ENCODE assay signal across 17 cellular contexts in genomic region chr7:28813238-28813962, GRCh38.
DNase-seq lines count a peak whose midpoint lies in the region; ATAC-seq and TF ChIP-seq lines count a peak whose summit lies in the region.
"Had no signal": no experiment of that assay in that cellular context is flagged by ENCODE, and none has a peak within 500 bp of the region (broad histone marks: within the 10 kb centered on the region; RNA-seq: fewer than 3 reads in every experiment).

No MANE protein-coding gene starts in this region.

- H3K36me3 ChIP-seq in cardiac muscle cell = no peaks in the 10 kb centered on the region

- H3K4me3 ChIP-seq in cardiac muscle cell (no peak overlapping the region), fibroblast of the aortic adventitia (ENCODE audit: low read depth, low read length) (no peak overlapping the region)
- H3K4me3 ChIP-seq: skin epidermis had no signal

- TF ChIP-seq CTCF in cardiac muscle cell (IDR thresholded peaks at IDR 0.05; ENCODE audit: low read depth, low read length) (no peak), fibroblast of the aortic adventitia (IDR thresholded peaks at IDR 0.05; ENCODE audit: insufficient read depth, low read length) (no peak), GM13977 (IDR thresholded peaks at IDR 0.05; ENCODE audit: extremely low read depth, insufficient read depth, missing control alignments) (no peak)

- ATAC-seq in HG03378 (IDR thresholded peaks at IDR 0.05; ENCODE audit: unreplicated experiment) = no peak
- ATAC-seq: WTC11 had no signal

- peaks cover 14% of the 10 kb centered on the region for H3K4me1 ChIP-seq in cardiac muscle cell (ENCODE audit: low read depth)

- intact Hi-C loops in cardiac septum (cut with DNase I) = no loop called here

- in situ Hi-C loops in GM13977 (cut with MboI; ENCODE audit: low pct_unique_long_range_greater_than_20kb, low sequenced_read_pairs, unreplicated experiment) = no loop called here

- H3K9me3 ChIP-seq in cardiac muscle cell (ENCODE audit: low read depth) = no peaks in the 10 kb centered on the region

- no peaks in the 10 kb centered on the region for H3K27me3 ChIP-seq in cardiac muscle cell

- no peak overlapping the region for H3K27ac ChIP-seq in cardiac muscle cell
- H3K27ac ChIP-seq: HL-60 had no signal

- DNase-seq in cardiac muscle cell (ENCODE audit: low read depth in 1 of 2, low spot score in 1 of 2) (peak; percentile 13 to 17), cardiac septum (ENCODE audit: low spot score) (no peak), NCI-H2171 treated with DMSO at 0.1 percent for 48 hours (lab: John Stamatoyannopoulos, UW) (peak; percentile 81), fibroblast of the aortic adventitia (ENCODE audit: low read depth) (peak; percentile 34), GM13977 (ENCODE audit: low spot score) (no peak), glomerular visceral epithelial cell (ENCODE audit: extremely low spot score) (no peak)
- no peak for DNase-seq in activated CD8-positive, alpha-beta memory T cell treated with anti-CD3 and anti-CD28 coated beads, Interleukin-2, amount 50 U/mL, for 48 hours
- DNase-seq: ACHN; activated gamma-delta T cell; GDM1; mammary epithelial cell; stimulated activated naive CD4-positive, alpha-beta T cell; SW 1271 had no signal

Comparison
In these comparisons a context has a peak if more than half of its experiments do, and no peak if none do; other contexts are left out.
1. DNase-seq: peak in cardiac muscle cell (2 of 2), NCI-H2171 treated with DMSO at 0.1 percent for 48 hours (single experiment) and fibroblast of the aortic adventitia (single experiment); none in cardiac septum (single experiment), GM13977 (single experiment), glomerular visceral epithelial cell (single experiment) and activated CD8-positive, alpha-beta memory T cell treated with anti-CD3 and anti-CD28 coated beads, Interleukin-2, amount 50 U/mL, for 48 hours (single experiment).